9 cellular contexts compared by ENCODE assay signal in the genomic region with DNA sequence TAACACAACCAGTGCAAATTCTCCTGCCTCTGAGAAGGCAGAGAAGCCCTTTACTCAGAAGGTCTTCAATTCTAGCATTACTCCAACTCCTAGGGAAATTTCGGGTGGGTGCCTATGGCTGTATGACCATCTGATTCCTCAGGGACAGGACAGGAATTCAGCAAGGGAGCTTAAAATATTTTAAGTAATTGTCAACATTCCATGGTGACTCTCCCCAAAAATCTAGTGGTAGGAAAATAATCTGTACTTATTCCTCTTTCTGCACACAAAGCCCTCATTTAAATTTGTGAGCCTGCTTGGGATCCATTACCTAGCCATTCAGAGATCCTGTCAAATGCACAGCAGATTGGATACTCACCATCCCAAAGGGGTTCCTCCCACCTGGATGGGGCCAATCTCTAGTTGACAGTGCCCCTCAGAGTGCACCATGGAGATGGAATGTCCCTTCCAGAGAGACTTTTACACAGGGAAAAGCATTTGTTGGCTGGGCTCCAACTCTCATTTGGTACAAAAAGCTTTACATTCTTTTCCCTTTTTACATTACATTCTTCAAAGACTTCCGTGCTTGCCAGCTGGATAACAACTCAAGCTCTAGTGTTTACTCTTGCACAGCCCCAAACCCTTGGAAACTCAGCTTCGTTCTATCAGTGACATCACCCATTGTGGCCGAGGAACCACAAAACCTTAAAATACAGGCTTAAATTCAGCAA. TPM values are rescaled to one million over a fixed set of nuclear protein-coding genes. Genes with fewer than 3 reads are reported as not detected.
DNase-seq lines count a peak whose midpoint lies in the region; ATAC-seq and TF ChIP-seq lines count a peak whose summit lies in the region.
"Had no signal": no experiment of that assay in that cellular context is flagged by ENCODE, and none has a peak within 500 bp of the region (broad histone marks: within the 10 kb centered on the region; RNA-seq: fewer than 3 reads in every experiment).

No MANE protein-coding gene starts in this region.

- H3F3A ChIP-seq in PC-9 (ENCODE audit: insufficient read depth, low read depth) = peaks cover 76% of the 10 kb centered on the region

- no peaks in the 10 kb centered on the region for H3K9me3 ChIP-seq in PC-9 (ENCODE audit: insufficient read depth, low read depth)
- H3K9me3 ChIP-seq: testis had no signal

- peaks cover 74% of the 10 kb centered on the region for H3K4me1 ChIP-seq in PC-9 (replicated peaks; ENCODE audit: insufficient read depth)

- peak overlapping the region; percentile 59; the same call in 1 of the 2 replicates for H3K4me3 ChIP-seq in PC-9
- H3K4me3 ChIP-seq: testis had no signal

- intact Hi-C loops in PC-9 (cut with micrococcal nuclease; ENCODE audit: unreplicated experiment) = no loop called here

- peak overlapping the region; percentile 82 for H3K4me2 ChIP-seq in PC-9

- ATAC-seq in GM21737 (IDR thresholded peaks at IDR 0.05; ENCODE audit: unreplicated experiment) = no peak

- CTCF ChIA-PET in PC-9 (lab: Charles Lee) = interaction anchor here (0.6 kb wide), 1 partner anchor 197 kb away, joined by 11 read pairs; no protein-coding TSS in a partner anchor

- POLR2A ChIA-PET in PC-9 (lab: Charles Lee; ENCODE audit: unreplicated experiment) = interaction anchor here (0.6 kb wide), 1 partner anchor 44 kb away, joined by 13 read pairs; a partner anchor contains a TSS

- DNase-seq in A172 (ENCODE audit: low spot score) (peak; percentile 67), PC-9 (peak in 1 of 2 experiments; percentile 49), hepatic stellate cell (ENCODE audit: low spot score) (peak; percentile 86), HPDE6-E6E7 (ENCODE audit: extremely low spot score) (no peak), NCI-H2107 (lab: John Stamatoyannopoulos, UW) (no peak)
- DNase-seq: activated CD4-positive, alpha-beta memory T cell treated with anti-CD3 and anti-CD28 coated beads, Interleukin-2, amount 10 ng/mL, durations not matched to agents 7 days and 5 days; CD4-positive, CD25-positive, alpha-beta regulatory T cell; testis had no signal

- no peaks in the 10 kb centered on the region for H4K20me1 ChIP-seq in PC-9 (ENCODE audit: insufficient read depth)

- BruUV-seq in PC-9 (replicated peaks; lab: Mats Ljungman, UMichigan) = no TSS peak

- no peak for TF ChIP-seq CTCF in PC-9 (conservative IDR thresholded peaks at IDR 0.05)

- H3K9me2 ChIP-seq in PC-9 (ENCODE audit: insufficient read depth) = no peaks in the 10 kb centered on the region

- peaks cover 65% of the 10 kb centered on the region for H3K79me2 ChIP-seq in PC-9 (ENCODE audit: low read depth)

- H3K27ac ChIP-seq in PC-9 = peak overlapping the region; percentile 99

- no peaks in the 10 kb centered on the region for H3K27me3 ChIP-seq in PC-9 (ENCODE audit: insufficient read depth, low read depth)
- H3K27me3 ChIP-seq: testis had no signal

- peaks cover 19% of the 10 kb centered on the region for H3K36me3 ChIP-seq in PC-9 (ENCODE audit: low read depth)

- H2AFZ ChIP-seq in PC-9 = no peak overlapping the region

RNA-seq across cellular contexts. Expression of a gene that starts 3.1 kb away (rescaled TPM):
- 9.8 and 11.7 TPM in 2 replicates for total RNA-seq in A172 (2014; rRNA removed; shearing (Covaris generic))
- 5.3 and 5.9 TPM in 2 replicates for total RNA-seq in PC-9 (2021)

RNA-seq across cellular contexts. Expression of a gene that starts 6.3 kb away (rescaled TPM):
- total RNA-seq in A172 (2014; rRNA removed; shearing (Covaris generic)) = 26.7 and 27.2 TPM in 2 replicates
- total RNA-seq in PC-9 (2021) = 46.0 and 48.6 TPM in 2 replicates

RNA-seq across cellular contexts. Expression of a gene that starts 10.0 kb away (rescaled TPM):
- 262 and 285 TPM in 2 replicates for total RNA-seq in A172 (2014; rRNA removed; shearing (Covaris generic))
- 93.9 and 96.7 TPM in 2 replicates for total RNA-seq in PC-9 (2021)

RNA-seq across cellular contexts. Expression of a gene that starts 10.4 kb away (rescaled TPM):
- 106 and 136 TPM in 2 replicates for total RNA-seq in A172 (2014; rRNA removed; shearing (Covaris generic))
- 61.0 and 66.7 TPM in 2 replicates for total RNA-seq in PC-9 (2021)

RNA-seq across cellular contexts. Expression of a gene that starts 21.3 kb away (rescaled TPM):
- total RNA-seq in A172 (2014; rRNA removed; shearing (Covaris generic)) = 36.2 and 51.0 TPM in 2 replicates
- total RNA-seq in PC-9 (2021) = 7.2 and 7.4 TPM in 2 replicates

Comparison
In these comparisons a context has a peak if more than half of its experiments do, and no peak if none do; other contexts are left out.
1. DNase-seq: peak in A172 (single experiment) and hepatic stellate cell (single experiment); none in HPDE6-E6E7 (single experiment) and NCI-H2107 (single experiment).